In the genomic region with DNA sequence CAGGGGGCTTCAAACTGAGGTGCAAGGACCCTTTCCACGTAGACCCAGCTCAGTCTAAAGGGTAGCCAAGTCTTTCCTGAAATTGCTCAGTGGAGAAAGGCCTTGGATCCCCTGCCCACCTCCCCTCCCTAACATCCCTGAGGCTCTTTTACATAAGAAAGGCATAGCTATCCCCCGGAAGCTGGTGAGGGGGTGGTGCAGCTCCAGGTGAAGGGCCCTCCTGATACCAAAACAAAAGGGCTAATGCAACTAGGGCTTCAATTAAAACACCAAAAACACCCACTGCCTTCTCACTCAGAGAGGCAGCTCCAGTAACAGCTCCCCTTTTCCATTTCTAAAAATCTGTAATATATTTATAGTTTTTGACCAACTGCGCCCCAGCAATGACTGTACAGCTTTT, we compare ENCODE assay signal across 1 cellular context.
A peak's percentile ranks its signal among the peaks of the same experiment; 100 is the strongest.
TF ChIP-seq lines count a peak whose summit lies in the region.

No MANE protein-coding gene starts in this region.

TF ChIP-seq in GM23338, 12 proteins besides CTCF, POLR2A, EP300 and RAD21 (continued from another document):
- TF ChIP-seq, protein P1, sequence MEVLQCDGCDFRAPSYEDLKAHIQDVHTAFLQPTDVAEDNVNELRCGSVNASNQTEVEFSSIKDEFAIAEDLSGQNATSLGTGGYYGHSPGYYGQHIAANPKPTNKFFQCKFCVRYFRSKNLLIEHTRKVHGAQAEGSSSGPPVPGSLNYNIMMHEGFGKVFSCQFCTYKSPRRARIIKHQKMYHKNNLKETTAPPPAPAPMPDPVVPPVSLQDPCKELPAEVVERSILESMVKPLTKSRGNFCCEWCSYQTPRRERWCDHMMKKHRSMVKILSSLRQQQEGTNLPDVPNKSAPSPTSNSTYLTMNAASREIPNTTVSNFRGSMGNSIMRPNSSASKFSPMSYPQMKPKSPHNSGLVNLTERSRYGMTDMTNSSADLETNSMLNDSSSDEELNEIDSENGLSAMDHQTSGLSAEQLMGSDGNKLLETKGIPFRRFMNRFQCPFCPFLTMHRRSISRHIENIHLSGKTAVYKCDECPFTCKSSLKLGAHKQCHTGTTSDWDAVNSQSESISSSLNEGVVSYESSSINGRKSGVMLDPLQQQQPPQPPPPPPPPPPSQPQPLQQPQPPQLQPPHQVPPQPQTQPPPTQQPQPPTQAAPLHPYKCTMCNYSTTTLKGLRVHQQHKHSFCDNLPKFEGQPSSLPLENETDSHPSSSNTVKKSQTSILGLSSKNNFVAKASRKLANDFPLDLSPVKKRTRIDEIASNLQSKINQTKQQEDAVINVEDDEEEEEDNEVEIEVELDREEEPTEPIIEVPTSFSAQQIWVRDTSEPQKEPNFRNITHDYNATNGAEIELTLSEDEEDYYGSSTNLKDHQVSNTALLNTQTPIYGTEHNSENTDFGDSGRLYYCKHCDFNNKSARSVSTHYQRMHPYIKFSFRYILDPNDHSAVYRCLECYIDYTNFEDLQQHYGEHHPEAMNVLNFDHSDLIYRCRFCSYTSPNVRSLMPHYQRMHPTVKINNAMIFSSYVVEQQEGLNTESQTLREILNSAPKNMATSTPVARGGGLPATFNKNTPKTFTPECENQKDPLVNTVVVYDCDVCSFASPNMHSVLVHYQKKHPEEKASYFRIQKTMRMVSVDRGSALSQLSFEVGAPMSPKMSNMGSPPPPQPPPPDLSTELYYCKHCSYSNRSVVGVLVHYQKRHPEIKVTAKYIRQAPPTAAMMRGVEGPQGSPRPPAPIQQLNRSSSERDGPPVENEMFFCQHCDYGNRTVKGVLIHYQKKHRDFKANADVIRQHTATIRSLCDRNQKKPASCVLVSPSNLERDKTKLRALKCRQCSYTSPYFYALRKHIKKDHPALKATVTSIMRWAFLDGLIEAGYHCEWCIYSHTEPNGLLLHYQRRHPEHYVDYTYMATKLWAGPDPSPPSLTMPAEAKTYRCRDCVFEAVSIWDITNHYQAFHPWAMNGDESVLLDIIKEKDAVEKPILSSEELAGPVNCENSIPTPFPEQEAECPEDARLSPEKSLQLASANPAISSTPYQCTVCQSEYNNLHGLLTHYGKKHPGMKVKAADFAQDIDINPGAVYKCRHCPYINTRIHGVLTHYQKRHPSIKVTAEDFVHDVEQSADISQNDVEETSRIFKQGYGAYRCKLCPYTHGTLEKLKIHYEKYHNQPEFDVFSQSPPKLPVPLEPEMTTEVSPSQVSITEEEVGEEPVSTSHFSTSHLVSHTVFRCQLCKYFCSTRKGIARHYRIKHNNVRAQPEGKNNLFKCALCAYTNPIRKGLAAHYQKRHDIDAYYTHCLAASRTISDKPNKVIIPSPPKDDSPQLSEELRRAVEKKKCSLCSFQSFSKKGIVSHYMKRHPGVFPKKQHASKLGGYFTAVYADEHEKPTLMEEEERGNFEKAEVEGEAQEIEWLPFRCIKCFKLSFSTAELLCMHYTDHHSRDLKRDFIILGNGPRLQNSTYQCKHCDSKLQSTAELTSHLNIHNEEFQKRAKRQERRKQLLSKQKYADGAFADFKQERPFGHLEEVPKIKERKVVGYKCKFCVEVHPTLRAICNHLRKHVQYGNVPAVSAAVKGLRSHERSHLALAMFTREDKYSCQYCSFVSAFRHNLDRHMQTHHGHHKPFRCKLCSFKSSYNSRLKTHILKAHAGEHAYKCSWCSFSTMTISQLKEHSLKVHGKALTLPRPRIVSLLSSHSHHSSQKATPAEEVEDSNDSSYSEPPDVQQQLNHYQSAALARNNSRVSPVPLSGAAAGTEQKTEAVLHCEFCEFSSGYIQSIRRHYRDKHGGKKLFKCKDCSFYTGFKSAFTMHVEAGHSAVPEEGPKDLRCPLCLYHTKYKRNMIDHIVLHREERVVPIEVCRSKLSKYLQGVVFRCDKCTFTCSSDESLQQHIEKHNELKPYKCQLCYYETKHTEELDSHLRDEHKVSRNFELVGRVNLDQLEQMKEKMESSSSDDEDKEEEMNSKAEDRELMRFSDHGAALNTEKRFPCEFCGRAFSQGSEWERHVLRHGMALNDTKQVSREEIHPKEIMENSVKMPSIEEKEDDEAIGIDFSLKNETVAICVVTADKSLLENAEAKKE (CRISPR knock-in tag; IDR thresholded peaks at IDR 0.05), result peak; percentile 69; the same call in 1 of the 2 replicates
- TF ChIP-seq, protein P2, sequence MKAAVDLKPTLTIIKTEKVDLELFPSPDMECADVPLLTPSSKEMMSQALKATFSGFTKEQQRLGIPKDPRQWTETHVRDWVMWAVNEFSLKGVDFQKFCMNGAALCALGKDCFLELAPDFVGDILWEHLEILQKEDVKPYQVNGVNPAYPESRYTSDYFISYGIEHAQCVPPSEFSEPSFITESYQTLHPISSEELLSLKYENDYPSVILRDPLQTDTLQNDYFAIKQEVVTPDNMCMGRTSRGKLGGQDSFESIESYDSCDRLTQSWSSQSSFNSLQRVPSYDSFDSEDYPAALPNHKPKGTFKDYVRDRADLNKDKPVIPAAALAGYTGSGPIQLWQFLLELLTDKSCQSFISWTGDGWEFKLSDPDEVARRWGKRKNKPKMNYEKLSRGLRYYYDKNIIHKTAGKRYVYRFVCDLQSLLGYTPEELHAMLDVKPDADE (IDR thresholded peaks at IDR 0.05), result peak; percentile 70
- TF ChIP-seq CREB1 (CRISPR knock-in tag; IDR thresholded peaks at IDR 0.05; ENCODE audit: low read depth) (no peak), POLR2AphosphoS5 (IDR thresholded peaks at IDR 0.05; ENCODE audit: low read depth) (peak; percentile 45), JUNB (IDR thresholded peaks at IDR 0.05; ENCODE audit: unreplicated experiment) (no peak)
